In genomic region chr17:18617613-18618012, GRCh38 we compare ENCODE assay signal across 13 cellular contexts. TPM values are rescaled to one million over a fixed set of nuclear protein-coding genes. Genes with fewer than 3 reads are reported as not detected.
"Had no signal": no experiment of that assay in that cellular context is flagged by ENCODE, and none has a peak within 500 bp of the region (broad histone marks: within the 10 kb centered on the region; RNA-seq: fewer than 3 reads in every experiment).

No MANE protein-coding gene starts in this region.

RNA-seq across cellular contexts. Expression of gene TBC1D28, which starts 26.6 kb away (rescaled TPM):
- total RNA-seq: activated B cell treated with CpG ODN at 0.5 μM for 24 hours; activated CD4-positive, alpha-beta memory T cell treated with anti-CD3 and anti-CD28 coated beads for 36 hours; activated CD4-positive, alpha-beta memory T cell treated with anti-CD3 and anti-CD28 coated beads, Interleukin-2, amount 10 ng/mL, durations not matched to agents 7 days and 5 days; activated CD4-positive, alpha-beta T cell treated with anti-CD3 and anti-CD28 coated beads for 36 hours; activated CD4-positive, alpha-beta T cell treated with anti-CD3 and anti-CD28 coated beads, Interleukin-2, amount 10 ng/mL, durations not matched to agents 24 days and 14 days; activated CD4-positive, alpha-beta T cell treated with anti-CD3 and anti-CD28 coated beads, Interleukin-2, amount 10 ng/mL, durations not matched to agents 7 days and 5 days; activated CD8-positive, alpha-beta memory T cell treated with anti-CD3 and anti-CD28 coated beads for 36 hours; activated CD8-positive, alpha-beta memory T cell treated with anti-CD3 and anti-CD28 coated beads, Interleukin-2, amount 10 ng/mL, durations not matched to agents 7 days and 5 days; activated CD8-positive, alpha-beta T cell treated with anti-CD3 and anti-CD28 coated beads for 36 hours; activated CD8-positive, alpha-beta T cell treated with anti-CD3 and anti-CD28 coated beads, Interleukin-2, amount 10 ng/mL, durations not matched to agents 7 days and 5 days; T-helper 1 cell treated with Interleukin-12 subunit alpha and Interleukin-12 subunit beta and Interleukin-4 antibody, amounts not matched to agents 30 ng/mL and 1 ng/mL, for 36 hours; T-helper 17 cell; T-helper 2 cell treated with Interferon-gamma antibody and Interleukin-4, amounts not matched to agents 100 ng/mL and 5 ng/mL, for 36 hours had no signal
